In genomic region chr6:41967312-41968287, GRCh38 we compare ENCODE assay signal across 1 cellular context.
TF ChIP-seq lines count a peak whose summit lies in the region.

No MANE protein-coding gene starts in this region.

TF ChIP-seq in H1, 55 proteins besides CTCF, POLR2A, EP300 and RAD21:
- TF ChIP-seq BACH1 (IDR thresholded peaks at IDR 0.05; ENCODE audit: low read length) (no peak), TCF12 (IDR thresholded peaks at IDR 0.05; ENCODE audit: low read depth, low read length) (0 out of 2 replicates have a peak, but pooled peaks have one; percentile 12)
